18 cellular contexts compared by ENCODE assay signal in genomic region chr4:109645874-109646591, GRCh38. TPM values are rescaled to one million over a fixed set of nuclear protein-coding genes. Genes with fewer than 3 reads are reported as not detected.
DNase-seq lines count a peak whose midpoint lies in the region; ATAC-seq, FAIRE-seq and TF ChIP-seq lines count a peak whose summit lies in the region.
"Had no signal": no experiment of that assay in that cellular context is flagged by ENCODE, and none has a peak within 500 bp of the region (broad histone marks: within the 10 kb centered on the region; RNA-seq: fewer than 3 reads in every experiment).

No MANE protein-coding gene starts in this region.

- no peak for FAIRE-seq in HepG2 (lab: Jason Lieb, UNC)
- FAIRE-seq: D721Med, RCC 7860 had no signal

- no peak for TF ChIP-seq POLR2A in HepG2 (IDR thresholded peaks at IDR 0.05; ENCODE audit: insufficient read depth in 1 of 2, low read depth in 2 of 2, low read length in 2 of 2)

- peaks cover 3% of the 10 kb centered on the region for H3K36me3 Mint-ChIP-seq in activated T-cell treated with anti-CD3 and anti-CD28 coated beads, Interleukin-2, amount 50 U/mL, for 4 hours (ENCODE audit: insufficient read depth)
- H3K36me3 Mint-ChIP-seq in activated naive CD8-positive, alpha-beta T cell treated with anti-CD3 and anti-CD28 coated beads, Interleukin-2, amount 50 U/mL, for 24 hours (ENCODE audit: low read depth), result peaks cover 20% of the 10 kb centered on the region
- H3K36me3 Mint-ChIP-seq in CD14-positive monocyte, result peaks cover 7 to 8% of the 10 kb centered on the region in 2 donors

- peak; percentile 58 to 61 for ATAC-seq in activated T-cell treated with anti-CD3 and anti-CD28 coated beads, Interleukin-2, amount 50 U/mL, for 4 hours
- ATAC-seq in left cardiac atrium, result peak; percentile 72 to 91
- ATAC-seq in left ventricle myocardium superior, result no peak
- ATAC-seq in activated naive CD8-positive, alpha-beta T cell treated with anti-CD3 and anti-CD28 coated beads, Interleukin-2, amount 50 U/mL, for 24 hours, result peak; percentile 62
- ATAC-seq in stimulated activated naive CD8-positive, alpha-beta T cell treated with anti-CD3 and anti-CD28 coated beads, Interleukin-15, amount 100 ng/mL, for 72 hours, result peak; percentile 32
- ATAC-seq in HepG2, result no peak

- H3K79me2 ChIP-seq in HepG2 (ENCODE audit: insufficient read depth, low read length), result no peaks in the 10 kb centered on the region

- no peak overlapping the region for H3K27ac Mint-ChIP-seq in activated naive CD8-positive, alpha-beta T cell treated with anti-CD3 and anti-CD28 coated beads, Interleukin-2, amount 50 U/mL, for 24 hours
- H3K27ac Mint-ChIP-seq in stimulated activated naive CD8-positive, alpha-beta T cell treated with anti-CD3 and anti-CD28 coated beads, Interleukin-15, amount 100 ng/mL, for 72 hours, result no peak overlapping the region
- no peak overlapping the region for H3K27ac Mint-ChIP-seq in CD14-positive monocyte
- H3K27ac Mint-ChIP-seq: B cell had no signal

- no peak overlapping the region for H3K9ac ChIP-seq in HepG2 (ENCODE audit: insufficient read depth, low read depth, low read length)

- TF ChIP-seq RAD21 in HepG2 (CRISPR knock-in tag; IDR thresholded peaks at IDR 0.05), result no peak

- no peak overlapping the region for H3K4me3 Mint-ChIP-seq in activated T-cell treated with anti-CD3 and anti-CD28 coated beads, Interleukin-2, amount 50 U/mL, for 4 hours
- H3K4me3 Mint-ChIP-seq in activated naive CD8-positive, alpha-beta T cell treated with anti-CD3 and anti-CD28 coated beads, Interleukin-2, amount 50 U/mL, for 24 hours, result no peak overlapping the region
- no peak overlapping the region for H3K4me3 Mint-ChIP-seq in stimulated activated naive CD8-positive, alpha-beta T cell treated with anti-CD3 and anti-CD28 coated beads, Interleukin-15, amount 100 ng/mL, for 72 hours
- no peak overlapping the region for H3K4me3 Mint-ChIP-seq in CD14-positive monocyte
- H3K4me3 Mint-ChIP-seq: B cell had no signal

- no peak for DNase-seq in activated T-cell treated with anti-CD3 and anti-CD28 coated beads, Interleukin-2, amount 50 U/mL, for 4 hours
- DNase-seq in activated T-cell treated with anti-CD3 and anti-CD28 coated beads for 4 hours, result no peak
- no peak for DNase-seq in left cardiac atrium
- no peak for DNase-seq in left ventricle myocardium superior
- DNase-seq in activated naive CD8-positive, alpha-beta T cell treated with anti-CD3 and anti-CD28 coated beads, Interleukin-2, amount 50 U/mL, for 24 hours, result no peak
- no peak for DNase-seq in stimulated activated naive CD8-positive, alpha-beta T cell treated with anti-CD3 and anti-CD28 coated beads, Interleukin-15, amount 100 ng/mL, for 72 hours
- no peak for DNase-seq in HepG2 (ENCODE audit: low spot score)
- no peak for DNase-seq in CD14-positive monocyte (ENCODE audit: low spot score)
- DNase-seq: KBM-7, NCI-H1105 treated with DMSO at 0.1 percent for 48 hours, NCI-H187, NCI-H2227 treated with DMSO at 0.1 percent for 48 hours, NCI-H510A treated with DMSO at 0.1 percent for 48 hours, NCI-H774, SHP77 had no signal

- H3K27me3 Mint-ChIP-seq in activated T-cell treated with anti-CD3 and anti-CD28 coated beads, Interleukin-2, amount 50 U/mL, for 4 hours (ENCODE audit: low read depth), result no peaks in the 10 kb centered on the region
- no peaks in the 10 kb centered on the region for H3K27me3 Mint-ChIP-seq in activated naive CD8-positive, alpha-beta T cell treated with anti-CD3 and anti-CD28 coated beads, Interleukin-2, amount 50 U/mL, for 24 hours
- no peaks in the 10 kb centered on the region for H3K27me3 Mint-ChIP-seq in stimulated activated naive CD8-positive, alpha-beta T cell treated with anti-CD3 and anti-CD28 coated beads, Interleukin-15, amount 100 ng/mL, for 72 hours
- H3K27me3 Mint-ChIP-seq in CD14-positive monocyte (ENCODE audit: low read depth in 3 of 3), result no peaks in the 10 kb centered on the region
- H3K27me3 Mint-ChIP-seq: B cell had no signal

- in situ Hi-C loops in HepG2 (cut with HindIII; ENCODE audit: extremely low pct_ligation_motif_present, low pct_unique_long_range_greater_than_20kb), result no loop called here

- H3K4me2 ChIP-seq in HepG2 (ENCODE audit: low read depth, low read length), result no peak overlapping the region

- H3K9me3 Mint-ChIP-seq in activated T-cell treated with anti-CD3 and anti-CD28 coated beads, Interleukin-2, amount 50 U/mL, for 4 hours, result peaks cover 5% of the 10 kb centered on the region
- peaks cover 10% of the 10 kb centered on the region for H3K9me3 Mint-ChIP-seq in activated naive CD8-positive, alpha-beta T cell treated with anti-CD3 and anti-CD28 coated beads, Interleukin-2, amount 50 U/mL, for 24 hours
- H3K9me3 Mint-ChIP-seq in stimulated activated naive CD8-positive, alpha-beta T cell treated with anti-CD3 and anti-CD28 coated beads, Interleukin-15, amount 100 ng/mL, for 72 hours, result peaks cover 6 to 7% of the 10 kb centered on the region in 2 donors
- H3K9me3 Mint-ChIP-seq in CD14-positive monocyte, result peaks cover 0 to 8% (median 2%) of the 10 kb centered on the region in 7 donors

- H3K9me3 ChIP-seq in HepG2 (ENCODE audit: low read length), result no peaks in the 10 kb centered on the region

- POLR2A ChIA-PET in HepG2 (lab: Yijun Ruan, JAX), result no interaction called here

- no peaks in the 10 kb centered on the region; a peak in 1 of 5 replicates for H3K27me3 ChIP-seq in HepG2 (ENCODE audit: control insufficient read depth in 1 of 2, insufficient read depth in 2 of 2, low read length in 2 of 2)

- CTCF ChIA-PET in HepG2 (lab: Yijun Ruan, JAX; ENCODE audit: low intra/inter-chr PET ratio, low total read pairs), result no interaction called here

- no peak overlapping the region for H3K27ac ChIP-seq in HepG2 (ENCODE audit: extremely low read length, insufficient read depth, low read length)

- 57% methylated on average over 5 of the region's 5 CpGs for WGBS in HepG2 (ENCODE audit: low lambda C conversion rate)

- no peak overlapping the region for H3K4me3 ChIP-seq in HepG2 (replicated peaks in 1 of 3; ENCODE audit: insufficient read depth in 1 of 3, low read depth in 2 of 3, low read length in 3 of 3)

- BruUV-seq in HepG2 (replicated peaks; lab: Mats Ljungman, UMichigan), result no TSS peak

- no peak overlapping the region for H2AFZ ChIP-seq in HepG2 (ENCODE audit: low read length)

- intact Hi-C loops in left cardiac atrium (cut with DNase I), result loop anchor here in 1 of 2 donors (5.0 kb wide), 1 partner anchor 39 kb away; no protein-coding TSS in a partner anchor
- intact Hi-C loops in left ventricle myocardium superior (cut with micrococcal nuclease), result no loop called here
- intact Hi-C loops in HepG2 (cut with micrococcal nuclease; ENCODE audit: unreplicated experiment), result no loop called here
- intact Hi-C loops in CD14-positive monocyte (cut with micrococcal nuclease), result no loop called here

- TF ChIP-seq EP300 in HepG2 (IDR thresholded peaks at IDR 0.05; ENCODE audit: low read depth in 2 of 2, low read length in 2 of 2) (no peak), HepG2 (CRISPR knock-in tag; IDR thresholded peaks at IDR 0.05; ENCODE audit: borderline replicate concordance) (no peak)

- no peaks in the 10 kb centered on the region for H4K20me1 ChIP-seq in HepG2 (ENCODE audit: insufficient read depth, low read length)

- TF ChIP-seq CTCF in HepG2 (CRISPR knock-in tag; IDR thresholded peaks at IDR 0.05) (no peak), CD14-positive monocyte (IDR thresholded peaks at IDR 0.05) (no peak)

- H3K4me1 Mint-ChIP-seq in activated T-cell treated with anti-CD3 and anti-CD28 coated beads, Interleukin-2, amount 50 U/mL, for 4 hours (ENCODE audit: low read depth), result peaks cover 45% of the 10 kb centered on the region
- H3K4me1 Mint-ChIP-seq in activated naive CD8-positive, alpha-beta T cell treated with anti-CD3 and anti-CD28 coated beads, Interleukin-2, amount 50 U/mL, for 24 hours, result peaks cover 51% of the 10 kb centered on the region
- peaks cover 8% of the 10 kb centered on the region for H3K4me1 Mint-ChIP-seq in stimulated activated naive CD8-positive, alpha-beta T cell treated with anti-CD3 and anti-CD28 coated beads, Interleukin-15, amount 100 ng/mL, for 72 hours
- peaks cover 7% of the 10 kb centered on the region for H3K4me1 Mint-ChIP-seq in CD14-positive monocyte

- no peaks in the 10 kb centered on the region for H3K36me3 ChIP-seq in HepG2 (replicated peaks in 1 of 2; ENCODE audit: control insufficient read depth in 1 of 2, insufficient read depth in 2 of 2, low read length in 2 of 2)

- no peaks in the 10 kb centered on the region for H3K4me1 ChIP-seq in HepG2 (ENCODE audit: insufficient read depth, low read length)

TF ChIP-seq in HepG2, 621 proteins besides CTCF, POLR2A, EP300 and RAD21 (continues in another document):
- no peak for TF ChIP-seq CEBPB (IDR thresholded peaks at IDR 0.05; ENCODE audit: borderline replicate concordance, low read depth, low read length)

RNA-seq across cellular contexts. Expression of gene CASP6, which starts 57.2 kb away (rescaled TPM):
- 10 to 100 TPM; 10.1 to 14.1 (median 11.4) TPM for total RNA-seq in activated T-cell treated with anti-CD3 and anti-CD28 coated beads, Interleukin-2, amount 50 U/mL, for 4 hours
- total RNA-seq in left cardiac atrium (10 to 100 TPM in 1 of 2 donors, 1 to 10 TPM in 1; 7.6 to 15.8 TPM), left ventricle myocardium superior (7.1 TPM), HepG2 (2016; rRNA removed; fragmentation: Illumina TruSeq; extraction: Trizol) (34.6 and 42.4 TPM in 2 replicates)
- 5.4 and 5.6 TPM in 2 replicates for total RNA-seq in HepG2 (2016; cell fraction: cytosol; rRNA removed; fragmentation: Illumina TruSeq; extraction: Trizol; ENCODE audit: low read depth)
- 32.0 and 42.9 TPM in 2 replicates for total RNA-seq in HepG2 (2016; cell fraction: insoluble cytoplasmic fraction; rRNA removed; fragmentation: Illumina TruSeq; extraction: Trizol)
- total RNA-seq in HepG2 (2016; cell fraction: membrane; rRNA removed; fragmentation: Illumina TruSeq; extraction: Trizol), result 8.5 and 10.8 TPM in 2 replicates
- total RNA-seq in HepG2 (2016; cell fraction: nucleus; rRNA removed; fragmentation: Illumina TruSeq; extraction: Trizol), result 9.2 and 16.4 TPM in 2 replicates
- polyA plus RNA-seq in HepG2 (2011; rRNA removed) (14.7 and 19.7 TPM in 2 replicates), CD14-positive monocyte (10 to 100 TPM; 23.3 to 24.4 TPM)
- polyA plus RNA-seq in HepG2 (2011; cell fraction: cytosol; rRNA removed), result 11.7 and 21.6 TPM in 2 replicates
- polyA plus RNA-seq in HepG2 (2011; cell fraction: nucleus; rRNA removed), result 3.0 and 5.4 TPM in 2 replicates
- polyA plus RNA-seq in HepG2 (2012), result 12.4 and 13.2 TPM in 2 replicates
- 4.6 and 5.3 TPM in 2 replicates for polyA plus RNA-seq in HepG2 (2016; cell fraction: cytosol; fragmentation: Illumina TruSeq; extraction: Trizol; ENCODE audit: low read depth)
- 41.5 and 42.2 TPM in 2 replicates for polyA plus RNA-seq in HepG2 (2016; cell fraction: insoluble cytoplasmic fraction; fragmentation: Illumina TruSeq; extraction: Trizol; ENCODE audit: low read depth)
- 7.8 and 9.4 TPM in 2 replicates for polyA plus RNA-seq in HepG2 (2016; cell fraction: membrane; fragmentation: Illumina TruSeq; extraction: Trizol; ENCODE audit: low read depth)
- 22.9 and 25.4 TPM in 2 replicates for polyA plus RNA-seq in HepG2 (2016; cell fraction: nucleus; fragmentation: Illumina TruSeq; extraction: Trizol; ENCODE audit: insufficient read depth, low read depth)
- polyA minus RNA-seq in HepG2 (2011; rRNA and poly(A)+ RNA removed; ENCODE audit: low replicate concordance), result 12.1 and 18.4 TPM in 2 replicates
- 7.5 and 9.4 TPM in 2 replicates for polyA minus RNA-seq in HepG2 (2011; cell fraction: cytosol; rRNA and poly(A)+ RNA removed)
- 4.6 and 9.7 TPM in 2 replicates for polyA minus RNA-seq in HepG2 (2011; cell fraction: nucleus; rRNA and poly(A)+ RNA removed)

Comparison
In these comparisons a context has a peak if more than half of its experiments do, and no peak if none do; other contexts are left out.
1. ATAC-seq: peak in activated T-cell treated with anti-CD3 and anti-CD28 coated beads, Interleukin-2, amount 50 U/mL, for 4 hours (2 of 2), left cardiac atrium (2 of 2), activated naive CD8-positive, alpha-beta T cell treated with anti-CD3 and anti-CD28 coated beads, Interleukin-2, amount 50 U/mL, for 24 hours (single experiment) and stimulated activated naive CD8-positive, alpha-beta T cell treated with anti-CD3 and anti-CD28 coated beads, Interleukin-15, amount 100 ng/mL, for 72 hours (single experiment); none in left ventricle myocardium superior (single experiment) and HepG2 (single experiment).